8 cellular contexts compared by ENCODE assay signal in the genomic region with DNA sequence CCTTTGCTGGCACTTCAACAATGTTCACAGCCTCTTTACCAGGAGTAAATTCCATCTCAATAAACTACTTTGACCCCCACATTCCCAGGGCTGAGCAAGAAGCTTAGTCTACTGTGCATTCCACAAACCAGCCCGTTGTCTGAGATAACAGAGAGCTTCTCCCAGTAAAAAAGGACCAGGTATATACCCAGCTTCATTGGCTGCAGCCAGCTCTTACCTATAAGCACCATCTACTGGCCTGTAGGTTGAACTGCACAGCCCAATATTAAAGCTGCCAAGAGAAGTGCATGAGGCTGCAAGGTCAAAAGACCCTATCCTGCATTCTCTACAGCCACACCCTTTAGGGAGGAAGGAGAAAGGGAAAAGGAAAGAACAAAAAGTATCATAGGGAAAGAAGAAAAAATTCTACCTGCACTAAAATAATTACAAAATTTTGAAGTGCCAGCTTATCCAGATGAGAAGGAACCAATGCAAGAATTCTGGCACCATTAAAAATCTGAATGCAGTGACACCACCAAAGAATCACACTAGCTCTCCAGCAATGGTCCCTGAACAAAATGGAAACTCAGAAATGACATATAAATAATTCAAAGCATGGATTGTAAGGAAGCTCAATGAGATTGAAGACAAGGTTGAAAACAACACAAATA.
A peak's percentile ranks its signal among the peaks of the same experiment; 100 is the strongest.
DNase-seq lines count a peak whose midpoint lies in the region; ATAC-seq, FAIRE-seq and TF ChIP-seq lines count a peak whose summit lies in the region.

No MANE protein-coding gene starts in this region.

- no peak overlapping the region for H3K4me3 ChIP-seq in AG10803 (ENCODE audit: low read length)

- no peak overlapping the region for H3K27ac Mint-ChIP-seq in activated naive CD8-positive, alpha-beta T cell treated with anti-CD3 and anti-CD28 coated beads, Interleukin-2, amount 50 U/mL, for 24 hours
- no peak overlapping the region for H3K27ac Mint-ChIP-seq in activated naive CD4-positive, alpha-beta T cell treated with anti-CD3 and anti-CD28 coated beads, Interleukin-2, amount 10 ng/mL, durations not matched to agents 7 days and 5 days

- peak; percentile 63 for FAIRE-seq in GM18507 (lab: Jason Lieb, UNC)

- peaks cover 4% of the 10 kb centered on the region for H3K27me3 Mint-ChIP-seq in activated naive CD8-positive, alpha-beta T cell treated with anti-CD3 and anti-CD28 coated beads, Interleukin-2, amount 50 U/mL, for 24 hours
- no peaks in the 10 kb centered on the region for H3K27me3 Mint-ChIP-seq in activated naive CD4-positive, alpha-beta T cell treated with anti-CD3 and anti-CD28 coated beads, Interleukin-2, amount 10 ng/mL, durations not matched to agents 7 days and 5 days

- no peaks in the 10 kb centered on the region for H3K9me3 Mint-ChIP-seq in activated naive CD8-positive, alpha-beta T cell treated with anti-CD3 and anti-CD28 coated beads, Interleukin-2, amount 50 U/mL, for 24 hours
- no peaks in the 10 kb centered on the region for H3K9me3 Mint-ChIP-seq in activated naive CD4-positive, alpha-beta T cell treated with anti-CD3 and anti-CD28 coated beads, Interleukin-2, amount 10 ng/mL, durations not matched to agents 7 days and 5 days

- CTCF ChIA-PET in activated naive CD4-positive, alpha-beta T cell treated with anti-CD3 and anti-CD28 coated beads, Interleukin-2, amount 10 ng/mL, durations not matched to agents 7 days and 5 days (lab: Charles Lee) = interaction anchor here (0.6 to 2.9 kb wide), 6 partner anchors 9 to 483 kb away, joined by 3 to 15 read pairs (median 4); no protein-coding TSS in a partner anchor

- TF ChIP-seq CTCF in AG10803 (conservative IDR thresholded peaks at IDR 0.05; ENCODE audit: low read length) = peak; percentile 70

- DNase-seq in AG10803 (ENCODE audit: low read depth) (peak; percentile 23), GM18507 (ENCODE audit: extremely low spot score, insufficient read length, low read depth) (no peak), NAMALWA (ENCODE audit: low spot score) (peak; percentile 55), islet precursor cell (peak; percentile 82), Ammon's horn (ENCODE audit: low spot score) (no peak)
- no peak for DNase-seq in activated naive CD8-positive, alpha-beta T cell treated with anti-CD3 and anti-CD28 coated beads, Interleukin-2, amount 50 U/mL, for 24 hours
- DNase-seq in activated naive CD4-positive, alpha-beta T cell treated with anti-CD3 and anti-CD28 coated beads, Interleukin-2, amount 10 ng/mL, durations not matched to agents 7 days and 5 days = no peak

- H3K4me3 Mint-ChIP-seq in activated naive CD8-positive, alpha-beta T cell treated with anti-CD3 and anti-CD28 coated beads, Interleukin-2, amount 50 U/mL, for 24 hours = no peak overlapping the region
- H3K4me3 Mint-ChIP-seq in activated naive CD4-positive, alpha-beta T cell treated with anti-CD3 and anti-CD28 coated beads, Interleukin-2, amount 10 ng/mL, durations not matched to agents 7 days and 5 days = no peak overlapping the region

- no peaks in the 10 kb centered on the region for H3K4me1 Mint-ChIP-seq in activated naive CD8-positive, alpha-beta T cell treated with anti-CD3 and anti-CD28 coated beads, Interleukin-2, amount 50 U/mL, for 24 hours
- H3K4me1 Mint-ChIP-seq in activated naive CD4-positive, alpha-beta T cell treated with anti-CD3 and anti-CD28 coated beads, Interleukin-2, amount 10 ng/mL, durations not matched to agents 7 days and 5 days = no peaks in the 10 kb centered on the region

- H3K36me3 Mint-ChIP-seq in activated naive CD8-positive, alpha-beta T cell treated with anti-CD3 and anti-CD28 coated beads, Interleukin-2, amount 50 U/mL, for 24 hours (ENCODE audit: low read depth) = no peaks in the 10 kb centered on the region
- no peaks in the 10 kb centered on the region for H3K36me3 Mint-ChIP-seq in activated naive CD4-positive, alpha-beta T cell treated with anti-CD3 and anti-CD28 coated beads, Interleukin-2, amount 10 ng/mL, durations not matched to agents 7 days and 5 days

- ATAC-seq in HG02798 (IDR thresholded peaks at IDR 0.05; ENCODE audit: poor library complexity, unreplicated experiment) = peak; percentile 98
- ATAC-seq in activated naive CD8-positive, alpha-beta T cell treated with anti-CD3 and anti-CD28 coated beads, Interleukin-2, amount 50 U/mL, for 24 hours = peak; percentile 73

Comparison
In these comparisons a context has a peak if more than half of its experiments do, and no peak if none do; other contexts are left out.
1. DNase-seq: peak in AG10803 (single experiment), NAMALWA (single experiment) and islet precursor cell (single experiment); none in GM18507 (single experiment), activated naive CD8-positive, alpha-beta T cell treated with anti-CD3 and anti-CD28 coated beads, Interleukin-2, amount 50 U/mL, for 24 hours (single experiment), Ammon's horn (single experiment) and activated naive CD4-positive, alpha-beta T cell treated with anti-CD3 and anti-CD28 coated beads, Interleukin-2, amount 10 ng/mL, durations not matched to agents 7 days and 5 days (single experiment).